11 cellular contexts compared by ENCODE assay signal in the genomic region with DNA sequence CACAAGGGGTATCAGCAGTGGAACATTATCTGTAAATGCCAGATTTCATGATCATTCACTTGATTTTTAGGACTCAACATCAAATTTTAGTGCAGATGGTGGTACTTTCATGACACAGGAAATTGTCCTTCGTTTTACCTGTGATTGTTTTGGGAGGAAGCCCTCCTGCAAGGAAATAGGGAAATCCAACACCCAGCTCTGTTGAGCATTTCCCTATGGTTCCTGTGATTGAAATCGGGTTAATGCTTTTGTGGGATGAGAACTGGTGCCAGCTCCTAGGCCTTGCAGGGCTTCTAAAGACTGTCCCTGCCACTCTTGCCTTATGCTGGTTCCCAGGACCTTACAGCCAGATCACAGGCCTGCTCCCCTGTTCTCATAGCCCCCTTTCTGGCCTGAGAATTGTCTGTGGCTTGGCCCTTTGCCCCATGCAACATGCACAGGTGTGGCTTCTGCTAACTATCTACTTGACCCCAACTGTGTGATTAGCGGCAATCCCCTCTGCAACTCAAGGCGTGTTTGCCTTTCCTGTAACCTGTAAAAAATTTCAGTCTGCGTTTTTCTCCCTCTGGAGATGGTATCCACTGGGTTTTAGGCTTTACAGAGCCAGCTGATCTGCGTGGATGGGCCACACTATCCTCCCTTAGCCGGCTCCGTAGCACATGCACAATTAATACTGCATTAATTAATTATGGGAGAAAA.
A peak's percentile ranks its signal among the peaks of the same experiment; 100 is the strongest.
DNase-seq lines count a peak whose midpoint lies in the region; ATAC-seq and TF ChIP-seq lines count a peak whose summit lies in the region.
"Had no signal": no experiment of that assay in that cellular context is flagged by ENCODE, and none has a peak within 500 bp of the region (broad histone marks: within the 10 kb centered on the region; RNA-seq: fewer than 3 reads in every experiment).

No MANE protein-coding gene starts in this region.

- intact Hi-C loops in stomach (cut with DNase I; ENCODE audit: low total_unique reads): no loop called here

- H3K4me2 ChIP-seq in OCI-LY3 (ENCODE audit: low read length): peak overlapping the region; percentile 66

- H3K27me3 ChIP-seq in OCI-LY3 (ENCODE audit: low read depth, low read length) (no peaks in the 10 kb centered on the region), stomach (no peaks in the 10 kb centered on the region)

- no peak overlapping the region for H2AFZ ChIP-seq in OCI-LY3 (ENCODE audit: low read depth, low read length)

- peak overlapping the region; percentile 86 for H3K9ac ChIP-seq in OCI-LY3 (ENCODE audit: low read length)

- DNase-seq in NCI-H748 (lab: John Stamatoyannopoulos, UW; ENCODE audit: unreplicated experiment): peak; percentile 3
- no peak for DNase-seq in NCI-H748 treated with DMSO at 0.1 percent for 48 hours (lab: John Stamatoyannopoulos, UW)
- DNase-seq in stomach: no peak
- DNase-seq in inferior parietal cortex (ENCODE audit: extremely low spot score): no peak
- DNase-seq in DMS79 (lab: John Stamatoyannopoulos, UW): no peak
- DNase-seq in RWPE1 (ENCODE audit: low spot score): no peak
- DNase-seq: naive thymus-derived CD8-positive, alpha-beta T cell; stimulated activated naive CD4-positive, alpha-beta T cell had no signal

- 57 to 68% (median 65%) methylated on average over 8 of the region's 8 CpGs for WGBS in stomach, 5 donors

- H3K79me2 ChIP-seq in OCI-LY3 (ENCODE audit: low read length): peaks cover 73% of the 10 kb centered on the region

- TF ChIP-seq EP300 in stomach (IDR thresholded peaks at IDR 0.05): no peak

- H3K27ac ChIP-seq in OCI-LY3 (ENCODE audit: low read length) (peak overlapping the region; percentile 96), stomach (peak overlapping the region; percentile 10 to 88 (median 86)), RWPE1 (no peak overlapping the region)
- H3K27ac ChIP-seq: 22Rv1 had no signal

- no peak for TF ChIP-seq POLR2A in stomach (IDR thresholded peaks at IDR 0.05)

- H3K9me3 ChIP-seq in OCI-LY3 (ENCODE audit: insufficient read depth, low read length): no peaks in the 10 kb centered on the region
- H3K9me3 ChIP-seq in stomach: no peaks in the 10 kb centered on the region

- H3K4me1 ChIP-seq in OCI-LY3 (ENCODE audit: low read length) (peaks cover 99% of the 10 kb centered on the region), stomach (peaks cover 52 to 93% (median 70%) of the 10 kb centered on the region in 4 donors)

- CTCF ChIA-PET in RWPE1 (lab: Yijun Ruan, JAX): no interaction called here

- H4K20me1 ChIP-seq in OCI-LY3 (ENCODE audit: insufficient read depth, low read length): no peaks in the 10 kb centered on the region

- no peak for TF ChIP-seq CTCF in OCI-LY3 (IDR thresholded peaks at IDR 0.05; ENCODE audit: low read depth, low read length)
- TF ChIP-seq CTCF in stomach (IDR thresholded peaks at IDR 0.05): no peak
- TF ChIP-seq CTCF in RWPE1 (conservative IDR thresholded peaks at IDR 0.05; ENCODE audit: low read depth): no peak

- H3K4me3 ChIP-seq in OCI-LY3 (ENCODE audit: low read length) (peak overlapping the region; percentile 50; the same call in 1 of the 2 replicates), stomach (no peak overlapping the region)

- POLR2A ChIA-PET in RWPE1 (lab: Yijun Ruan, JAX; ENCODE audit: low non-redundant PET): no interaction called here

- peak; percentile 48 for ATAC-seq in HG02588 (IDR thresholded peaks at IDR 0.05; ENCODE audit: unreplicated experiment)
- ATAC-seq: naive thymus-derived CD8-positive, alpha-beta T cell had no signal

- peaks cover 16% of the 10 kb centered on the region for H3K36me3 ChIP-seq in OCI-LY3 (replicated peaks; ENCODE audit: low read depth, low read length)
- H3K36me3 ChIP-seq in stomach: peaks cover 0 to 8% (median 0%) of the 10 kb centered on the region in 4 donors
